ENCODE assay signal across 29 cellular contexts in the genomic region with DNA sequence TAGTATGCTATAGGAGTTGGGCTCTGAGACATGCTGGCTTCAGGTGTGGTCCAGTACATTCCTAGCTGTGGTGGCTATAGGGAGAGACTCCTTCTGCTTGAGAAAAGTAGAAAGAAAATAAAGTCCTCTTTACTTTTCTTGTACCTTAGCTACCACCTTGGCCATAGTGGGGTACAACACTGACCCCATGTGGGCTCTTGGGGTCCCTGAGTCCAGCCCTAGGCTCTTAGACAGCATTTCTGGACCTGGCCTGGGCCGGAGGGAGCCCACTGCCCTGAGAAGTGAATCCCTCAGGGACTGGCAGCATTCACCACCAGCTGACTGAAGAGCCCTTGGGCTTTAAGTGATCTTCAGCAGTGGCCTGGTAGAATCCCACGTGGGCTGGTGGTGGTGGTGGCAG.
"Had no signal": no experiment of that assay in that cellular context is flagged by ENCODE, and none has a peak within 500 bp of the region (broad histone marks: within the 10 kb centered on the region; RNA-seq: fewer than 3 reads in every experiment).

No MANE protein-coding gene starts in this region.

- H3K27ac ChIP-seq: ascending aorta, breast epithelium, cardiac muscle cell, coronary artery, dorsolateral prefrontal cortex, epithelial cell of prostate had no signal

- H3K4me1 ChIP-seq: ascending aorta, breast epithelium had no signal

- ATAC-seq: activated naive CD4-positive, alpha-beta T cell treated with anti-CD3 and anti-CD28 coated beads, Interleukin-2, amount 50 U/mL, for 72 hours; activated T-cell treated with anti-CD3 and anti-CD28 coated beads, Interleukin-2, amount 50 U/mL, for 72 hours; effector memory CD8-positive, alpha-beta T cell had no signal

- H3K36me3 Mint-ChIP-seq: activated naive CD4-positive, alpha-beta T cell treated with anti-CD3 and anti-CD28 coated beads, Interleukin-2, amount 10 ng/mL, durations not matched to agents 7 days and 5 days; activated naive CD8-positive, alpha-beta T cell treated with anti-CD3 and anti-CD28 coated beads, Interleukin-2, amount 10 ng/mL, durations not matched to agents 7 days and 5 days; brain had no signal

- H3K36me3 ChIP-seq: ascending aorta, breast epithelium, cardiac muscle cell had no signal

- DNase-seq: activated CD4-positive, alpha-beta memory T cell treated with anti-CD3 and anti-CD28 coated beads, Interleukin-2, amount 10 ng/mL, durations not matched to agents 7 days and 5 days; activated CD4-positive, alpha-beta T cell treated with anti-CD3 and anti-CD28 coated beads for 1 hour; activated CD4-positive, alpha-beta T cell treated with anti-CD3 and anti-CD28 coated beads for 4 hours; activated CD4-positive, alpha-beta T cell treated with anti-CD3 and anti-CD28 coated beads, Interleukin-2, amount 10 ng/mL, durations not matched to agents 7 days and 5 days; activated CD4-positive, alpha-beta T cell treated with anti-CD3 and anti-CD28 coated beads, Interleukin-2, amount 50 U/mL, for 4 hours; activated CD8-positive, alpha-beta memory T cell treated with anti-CD3 and anti-CD28 coated beads, Interleukin-2, amount 50 U/mL, for 48 hours; activated gamma-delta T cell; activated naive CD4-positive, alpha-beta T cell; activated naive CD4-positive, alpha-beta T cell treated with anti-CD3 and anti-CD28 coated beads, Interleukin-2, amount 10 ng/mL, durations not matched to agents 7 days and 5 days; activated naive CD8-positive, alpha-beta T cell treated with anti-CD3 and anti-CD28 coated beads, Interleukin-2, amount 10 ng/mL, durations not matched to agents 7 days and 5 days; activated T-cell treated with anti-CD3 and anti-CD28 coated beads for 4 hours; activated T-cell treated with anti-CD3 and anti-CD28 coated beads, Interleukin-2, amount 50 U/mL, for 24 hours; activated T-cell treated with anti-CD3 and anti-CD28 coated beads, Interleukin-2, amount 50 U/mL, for 72 hours; central memory CD4-positive, alpha-beta T cell; cerebellar nuclear complex; dorsolateral prefrontal cortex; effector memory CD8-positive, alpha-beta T cell; foreskin fibroblast; head of caudate nucleus; hippocampal formation; T-helper 2 cell had no signal

- H3K4me3 ChIP-seq: ascending aorta, breast epithelium, cardiac muscle cell, coronary artery, dorsolateral prefrontal cortex had no signal

- H3K27me3 ChIP-seq: ascending aorta, breast epithelium, cardiac muscle cell, dorsolateral prefrontal cortex had no signal

- H3K4me1 Mint-ChIP-seq: activated CD4-positive, alpha-beta memory T cell treated with anti-CD3 and anti-CD28 coated beads, Interleukin-2, amount 10 ng/mL, durations not matched to agents 7 days and 5 days; activated CD4-positive, alpha-beta T cell treated with anti-CD3 and anti-CD28 coated beads, Interleukin-2, amount 10 ng/mL, durations not matched to agents 7 days and 5 days; activated naive CD4-positive, alpha-beta T cell treated with anti-CD3 and anti-CD28 coated beads, Interleukin-2, amount 10 ng/mL, durations not matched to agents 7 days and 5 days; activated naive CD8-positive, alpha-beta T cell treated with anti-CD3 and anti-CD28 coated beads, Interleukin-2, amount 10 ng/mL, durations not matched to agents 7 days and 5 days; brain had no signal

- H3K4me3 Mint-ChIP-seq: activated CD4-positive, alpha-beta memory T cell treated with anti-CD3 and anti-CD28 coated beads, Interleukin-2, amount 10 ng/mL, durations not matched to agents 7 days and 5 days; activated CD4-positive, alpha-beta T cell treated with anti-CD3 and anti-CD28 coated beads, Interleukin-2, amount 10 ng/mL, durations not matched to agents 7 days and 5 days; activated naive CD4-positive, alpha-beta T cell treated with anti-CD3 and anti-CD28 coated beads, Interleukin-2, amount 10 ng/mL, durations not matched to agents 7 days and 5 days; activated naive CD8-positive, alpha-beta T cell treated with anti-CD3 and anti-CD28 coated beads, Interleukin-2, amount 10 ng/mL, durations not matched to agents 7 days and 5 days; activated T-cell treated with anti-CD3 and anti-CD28 coated beads, Interleukin-2, amount 50 U/mL, for 24 hours; activated T-cell treated with anti-CD3 and anti-CD28 coated beads, Interleukin-2, amount 50 U/mL, for 72 hours; brain; dendritic cell treated with granulocyte-macrophage colony-stimulating factor and Interleukin-4, amounts not matched to agents 40 ng/mL and 50 ng/mL, for 4 days; effector memory CD8-positive, alpha-beta T cell had no signal

- H3K27ac Mint-ChIP-seq: activated CD4-positive, alpha-beta memory T cell treated with anti-CD3 and anti-CD28 coated beads, Interleukin-2, amount 10 ng/mL, durations not matched to agents 7 days and 5 days; activated CD4-positive, alpha-beta T cell treated with anti-CD3 and anti-CD28 coated beads, Interleukin-2, amount 10 ng/mL, durations not matched to agents 7 days and 5 days; activated naive CD4-positive, alpha-beta T cell treated with anti-CD3 and anti-CD28 coated beads, Interleukin-2, amount 10 ng/mL, durations not matched to agents 7 days and 5 days; activated naive CD4-positive, alpha-beta T cell treated with anti-CD3 and anti-CD28 coated beads, Interleukin-2, amount 50 U/mL, for 72 hours; activated naive CD8-positive, alpha-beta T cell treated with anti-CD3 and anti-CD28 coated beads, Interleukin-2, amount 10 ng/mL, durations not matched to agents 7 days and 5 days; activated T-cell treated with anti-CD3 and anti-CD28 coated beads, Interleukin-2, amount 50 U/mL, for 24 hours; activated T-cell treated with anti-CD3 and anti-CD28 coated beads, Interleukin-2, amount 50 U/mL, for 72 hours; brain; dendritic cell treated with granulocyte-macrophage colony-stimulating factor and Interleukin-4, amounts not matched to agents 40 ng/mL and 50 ng/mL, for 4 days; effector memory CD8-positive, alpha-beta T cell had no signal

- H3K27me3 Mint-ChIP-seq: activated CD4-positive, alpha-beta memory T cell treated with anti-CD3 and anti-CD28 coated beads, Interleukin-2, amount 10 ng/mL, durations not matched to agents 7 days and 5 days; activated CD4-positive, alpha-beta T cell treated with anti-CD3 and anti-CD28 coated beads, Interleukin-2, amount 10 ng/mL, durations not matched to agents 7 days and 5 days; activated naive CD4-positive, alpha-beta T cell treated with anti-CD3 and anti-CD28 coated beads, Interleukin-2, amount 10 ng/mL, durations not matched to agents 7 days and 5 days; activated naive CD8-positive, alpha-beta T cell treated with anti-CD3 and anti-CD28 coated beads, Interleukin-2, amount 10 ng/mL, durations not matched to agents 7 days and 5 days; activated T-cell treated with anti-CD3 and anti-CD28 coated beads, Interleukin-2, amount 50 U/mL, for 24 hours; dendritic cell treated with granulocyte-macrophage colony-stimulating factor and Interleukin-4, amounts not matched to agents 40 ng/mL and 50 ng/mL, for 4 days; effector memory CD8-positive, alpha-beta T cell had no signal

- H3K9me3 ChIP-seq: ascending aorta had no signal
